In the genomic region with DNA sequence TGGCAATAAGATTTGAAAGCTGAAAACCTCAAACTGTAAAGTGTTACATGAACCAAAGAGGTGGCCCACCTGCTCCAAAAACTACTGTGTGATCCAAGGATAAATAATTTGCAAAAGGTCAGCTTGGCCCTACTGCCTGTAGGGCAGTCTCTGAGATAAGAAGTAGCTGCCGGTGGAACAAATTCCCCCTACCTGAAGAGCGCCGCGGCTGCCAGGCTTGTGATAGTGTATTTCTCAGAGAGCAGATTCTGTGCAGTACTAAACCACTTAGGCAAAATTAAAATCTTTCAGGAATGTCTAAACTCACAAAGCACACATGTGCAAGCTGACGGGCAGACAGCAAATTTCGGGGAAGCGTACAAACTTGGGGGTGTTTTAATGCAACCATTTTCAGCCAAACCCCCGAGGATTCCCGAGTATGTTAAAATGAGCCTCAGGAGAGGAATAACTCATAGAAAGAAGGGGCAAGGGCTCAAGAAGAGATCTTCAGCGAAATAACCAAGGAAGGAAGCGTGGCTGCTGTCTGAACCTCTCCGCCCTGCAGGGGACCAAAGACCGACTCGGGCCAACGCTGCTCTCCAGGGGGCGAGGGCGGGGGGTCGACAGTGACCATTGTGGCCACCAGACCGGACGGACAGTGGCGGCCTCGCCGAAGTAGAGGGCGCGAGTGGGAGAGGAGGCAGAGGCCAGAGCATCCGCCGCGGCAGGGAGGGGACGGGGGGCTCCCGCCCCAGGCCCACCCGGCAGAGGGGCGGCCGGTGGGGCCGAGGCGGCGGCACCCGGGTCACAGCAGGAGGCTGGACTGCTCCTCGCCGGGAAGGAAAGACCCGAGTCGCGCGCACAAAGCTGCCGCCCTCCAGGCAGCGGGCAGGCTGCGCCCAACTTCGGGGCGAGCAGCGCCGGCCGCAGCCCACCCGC, we compare ENCODE assay signal across 8 cellular contexts. TPM values are rescaled to one million over a fixed set of nuclear protein-coding genes. Genes with fewer than 3 reads are reported as not detected.
DNase-seq lines count a peak whose midpoint lies in the region; ATAC-seq and TF ChIP-seq lines count a peak whose summit lies in the region.

No MANE protein-coding gene starts in this region.

- intact Hi-C loops in Calu3 (cut with micrococcal nuclease; ENCODE audit: unreplicated experiment): no loop called here

- peaks cover 3% of the 10 kb centered on the region for H3K4me1 ChIP-seq in thymus (ENCODE audit: control insufficient read depth, insufficient read depth, low read length)

- DNase-seq in Calu3: peak; percentile 29
- peak; percentile 34 to 42 for DNase-seq in SHP77 (lab: John Stamatoyannopoulos, UW)
- peak; percentile 43 for DNase-seq in dermis blood vessel endothelial cell
- peak; percentile 34 to 35 for DNase-seq in lung microvascular endothelial cell (ENCODE audit: low read depth in 2 of 2)

- no peaks in the 10 kb centered on the region for H3K27me3 ChIP-seq in thymus (ENCODE audit: control insufficient read depth, insufficient read depth)

- peak overlapping the region; percentile 77 for H3K27ac ChIP-seq in thymus (ENCODE audit: low read depth)

- BruUV-seq in Calu3 (replicated peaks; lab: Mats Ljungman, UMichigan): TSS peak; percentile 58

- H3K4me3 ChIP-seq in thymus (ENCODE audit: low read length): peak overlapping the region; percentile 90

- under 1% methylated on average over 52 of the region's 52 CpGs for WGBS in thymus

- H3K9me3 ChIP-seq in thymus (ENCODE audit: control insufficient read depth): no peaks in the 10 kb centered on the region

- TF ChIP-seq CTCF in Calu3 (IDR thresholded peaks at IDR 0.05; ENCODE audit: unreplicated experiment): no peak

- no peaks in the 10 kb centered on the region for H3K36me3 ChIP-seq in thymus (ENCODE audit: control insufficient read depth, insufficient read depth)

- CTCF ChIA-PET in Calu3 (lab: Charles Lee): interaction anchor here (0.6 to 1.2 kb wide), 4 partner anchors 9 to 1586 kb away, joined by 3 to 6 read pairs (median 4); no protein-coding TSS in a partner anchor

- no peak overlapping the region for H3K27ac Mint-ChIP-seq in Calu3 (ENCODE audit: unreplicated experiment)

- peak; percentile 19 for ATAC-seq in GM19035 (IDR thresholded peaks at IDR 0.05; ENCODE audit: unreplicated experiment)
- ATAC-seq in HG03280 (IDR thresholded peaks at IDR 0.05; ENCODE audit: unreplicated experiment): peak; percentile 2
- ATAC-seq in HG03571 (IDR thresholded peaks at IDR 0.05; ENCODE audit: unreplicated experiment): no peak

- H3K36me3 Mint-ChIP-seq in Calu3 (ENCODE audit: insufficient read depth, unreplicated experiment): no peaks in the 10 kb centered on the region

- H3K27me3 Mint-ChIP-seq in Calu3 (ENCODE audit: unreplicated experiment): no peaks in the 10 kb centered on the region

- no peak overlapping the region for H3K4me3 Mint-ChIP-seq in Calu3 (ENCODE audit: low read depth, unreplicated experiment)

- H3K4me1 Mint-ChIP-seq in Calu3 (ENCODE audit: low read depth, unreplicated experiment): peaks cover 18% of the 10 kb centered on the region

- H3K9me3 Mint-ChIP-seq in Calu3 (ENCODE audit: low read depth, unreplicated experiment): no peaks in the 10 kb centered on the region

RNA-seq across cellular contexts. Expression of a gene that starts 0.9 kb away (rescaled TPM):
- 12.7 and 14.2 TPM in 2 replicates for total RNA-seq in Calu3 (2022)
- total RNA-seq in dermis blood vessel endothelial cell: 44.4 and 53.9 TPM in 2 replicates
- total RNA-seq in lung microvascular endothelial cell: 26.8 and 27.7 TPM in 2 replicates
- 7.5 TPM for polyA plus RNA-seq in thymus
